In genomic region chr10:59960751-59961150, GRCh38 we compare ENCODE assay signal across 22 cellular contexts. TPM values are rescaled to one million over a fixed set of nuclear protein-coding genes. Genes with fewer than 3 reads are reported as not detected.
A peak's percentile ranks its signal among the peaks of the same experiment; 100 is the strongest.
DNase-seq lines count a peak whose midpoint lies in the region; TF ChIP-seq lines count a peak whose summit lies in the region.
"Had no signal": no experiment of that assay in that cellular context is flagged by ENCODE, and none has a peak within 500 bp of the region (broad histone marks: within the 10 kb centered on the region; RNA-seq: fewer than 3 reads in every experiment).

No MANE protein-coding gene starts in this region.

- H3K9me3 ChIP-seq in HEK293 (ENCODE audit: control insufficient read depth, insufficient read depth, low read depth, low read length) (no peaks in the 10 kb centered on the region), Karpas-422 (ENCODE audit: low read length) (no peaks in the 10 kb centered on the region)
- H3K9me3 ChIP-seq: Caco-2 had no signal

- no peaks in the 10 kb centered on the region for H3K9me2 ChIP-seq in Karpas-422 (replicated peaks; ENCODE audit: insufficient read depth, low read length)

- DNase-seq in NCI-H460 (ENCODE audit: extremely low read depth, low read depth) (peak; percentile 8), choroid plexus epithelial cell (ENCODE audit: low read depth) (peak; percentile 3), myocyte (ENCODE audit: low read depth) (peak; percentile 23), Karpas-422 (no peak), G401 (ENCODE audit: low spot score) (no peak), AG20443 (ENCODE audit: low spot score) (no peak), chondrocyte (ENCODE audit: low spot score) (no peak)
- DNase-seq: Caco-2; CD8-positive, alpha-beta T cell; DMS79 treated with DMSO at 0.1 percent for 48 hours; HCEC 1CT; Kasumi-1; NCI-H1092 treated with DMSO at 0.1 percent for 48 hours; NCI-H1436 treated with DMSO at 0.1 percent for 48 hours; NCI-H187 treated with DMSO at 0.1 percent for 48 hours; NCI-H2171 treated with DMSO at 0.1 percent for 48 hours; NCI-H345; NCI-H524; NCI-H774 had no signal

- no peaks in the 10 kb centered on the region for H3K36me3 Mint-ChIP-seq in chondrocyte (ENCODE audit: low read depth)
- H3K36me3 Mint-ChIP-seq: CD8-positive, alpha-beta T cell had no signal

- H3K9ac ChIP-seq in Karpas-422 (ENCODE audit: low read length): no peak overlapping the region

- H3K27ac ChIP-seq in HEK293 (ENCODE audit: extremely low read depth, low read depth, low read length): no peak overlapping the region
- no peak overlapping the region for H3K27ac ChIP-seq in Karpas-422 (ENCODE audit: low read length)
- H3K27ac ChIP-seq: C4-2B had no signal

- H2AFZ ChIP-seq in Karpas-422 (ENCODE audit: low read length): no peak overlapping the region

- no peaks in the 10 kb centered on the region for H3K9me3 Mint-ChIP-seq in chondrocyte (ENCODE audit: low read depth)
- H3K9me3 Mint-ChIP-seq: CD8-positive, alpha-beta T cell had no signal

- no peak overlapping the region for H3K4me2 ChIP-seq in Karpas-422 (ENCODE audit: low read depth, low read length, poor library complexity, severe bottlenecking)

- POLR2A ChIA-PET in HEK293 (lab: Yijun Ruan, JAX): no interaction called here

- H4K20me1 ChIP-seq in Karpas-422 (ENCODE audit: insufficient read depth, low read depth, low read length): no peaks in the 10 kb centered on the region

- no peaks in the 10 kb centered on the region for H3K36me3 ChIP-seq in HEK293 (ENCODE audit: control insufficient read depth in 2 of 2, insufficient read depth in 1 of 2, low read length in 2 of 2)
- no peaks in the 10 kb centered on the region for H3K36me3 ChIP-seq in Karpas-422 (ENCODE audit: insufficient read depth, low read length)

- H3K27ac Mint-ChIP-seq in chondrocyte (ENCODE audit: unreplicated experiment): no peak overlapping the region
- H3K27ac Mint-ChIP-seq: B cell; CD8-positive, alpha-beta T cell had no signal

- no peak for TF ChIP-seq CTCF in HEK293 (tag by site-specific recombination; IDR thresholded peaks at IDR 0.05)
- TF ChIP-seq CTCF in choroid plexus epithelial cell (conservative IDR thresholded peaks at IDR 0.05; ENCODE audit: low read depth, low read length): no peak
- TF ChIP-seq CTCF in chondrocyte (IDR thresholded peaks at IDR 0.05): no peak

- H3K4me1 Mint-ChIP-seq in chondrocyte (ENCODE audit: low read depth): no peaks in the 10 kb centered on the region
- H3K4me1 Mint-ChIP-seq: B cell had no signal

- H3K4me1 ChIP-seq in HEK293 (ENCODE audit: control insufficient read depth, insufficient read depth, low read length): no peaks in the 10 kb centered on the region
- H3K4me1 ChIP-seq in Karpas-422 (ENCODE audit: low read length): no peaks in the 10 kb centered on the region

- no peaks in the 10 kb centered on the region for H3K79me2 ChIP-seq in Karpas-422 (ENCODE audit: low read length)

- H3K4me3 ChIP-seq in HEK293 (ENCODE audit: low read depth, low read length) (no peak overlapping the region), choroid plexus epithelial cell (ENCODE audit: low read depth, low read length) (no peak overlapping the region), Karpas-422 (ENCODE audit: low read length) (no peak overlapping the region)

- CTCF ChIA-PET in HEK293 (lab: Yijun Ruan, JAX): interaction anchor here (0.6 to 0.7 kb wide), 2 partner anchors 53 to 678 kb away, joined by 3 to 4 read pairs; no protein-coding TSS in a partner anchor

- H3K27me3 ChIP-seq in Karpas-422 (ENCODE audit: low read length): no peaks in the 10 kb centered on the region

- peaks cover 6% of the 10 kb centered on the region for H3K27me3 Mint-ChIP-seq in chondrocyte (ENCODE audit: low read depth)

- H3K4me3 Mint-ChIP-seq in chondrocyte (ENCODE audit: unreplicated experiment): no peak overlapping the region
- H3K4me3 Mint-ChIP-seq: B cell; CD8-positive, alpha-beta T cell had no signal

- in situ Hi-C loops in G401 (cut with HindIII; ENCODE audit: low sequenced_read_pairs): no loop called here

TF ChIP-seq in HEK293, 187 proteins besides CTCF, POLR2A, EP300 and RAD21:
- TF ChIP-seq ATF2 (tag by site-specific recombination; IDR thresholded peaks at IDR 0.05; ENCODE audit: low read depth): peak; percentile 52; the same call in 1 of the 2 replicates
- no peak for TF ChIP-seq ZSCAN16 (tag by site-specific recombination; IDR thresholded peaks at IDR 0.05)
- TF ChIP-seq ZBTB21 (tag by site-specific recombination; IDR thresholded peaks at IDR 0.05): peak; percentile 67; the same call in 1 of the 2 replicates
- TF ChIP-seq ZNF629 (tag by site-specific recombination; IDR thresholded peaks at IDR 0.05): peak; percentile 33; the same call in 1 of the 2 replicates
- TF ChIP-seq SCRT2 (tag by site-specific recombination; IDR thresholded peaks at IDR 0.05): 0 out of 2 replicates have a peak, but pooled peaks have one; percentile 29

RNA-seq across cellular contexts. Expression of gene CCDC6, which starts 54.4 kb away (rescaled TPM):
- total RNA-seq in NCI-H460 (2014; rRNA removed; shearing (Covaris generic)): 36.2 and 37.6 TPM in 2 replicates
- 14.0 and 19.5 TPM in 2 replicates for polyA plus RNA-seq in NCI-H460 (2014; cell fraction: nucleus; rRNA removed)
- total RNA-seq in myocyte (19.4 and 19.6 TPM in 2 replicates), chondrocyte (58.9 to 61.8 TPM (median 59.3 TPM) in 3 replicates)
- polyA plus RNA-seq in myocyte (2012): 12.5 TPM
- total RNA-seq in Karpas-422 (2014; rRNA removed; shearing (Covaris generic); ENCODE audit: low replicate concordance): 25.7 and 50.9 TPM in 2 replicates
- 28.1 and 43.5 TPM in 2 replicates for total RNA-seq in G401 (2014; rRNA removed; shearing (Covaris generic))

Comparison
In these comparisons a context has a peak if more than half of its experiments do, and no peak if none do; other contexts are left out.
1. DNase-seq: peak in NCI-H460 (single experiment), choroid plexus epithelial cell (single experiment) and myocyte (single experiment); none in Karpas-422 (single experiment), G401 (single experiment), AG20443 (single experiment) and chondrocyte (single experiment).